8 cellular contexts compared by ENCODE assay signal in genomic region chr12:49232940-49233841, GRCh38. TPM values are rescaled to one million over a fixed set of nuclear protein-coding genes. Genes with fewer than 3 reads are reported as not detected.
DNase-seq lines count a peak whose midpoint lies in the region; ATAC-seq and TF ChIP-seq lines count a peak whose summit lies in the region.

No MANE protein-coding gene starts in this region.

- H3K27ac Mint-ChIP-seq in CD8-positive, alpha-beta memory T cell, result peak overlapping the region in 3 of 8 donors; percentile 38 to 73 (median 72)
- peak overlapping the region; percentile 86 for H3K27ac Mint-ChIP-seq in osteocyte (ENCODE audit: unreplicated experiment)

- no peak for ATAC-seq in HG03469 (IDR thresholded peaks at IDR 0.05; ENCODE audit: unreplicated experiment)

- H3K27me3 ChIP-seq in CD8-positive, alpha-beta memory T cell (ENCODE audit: insufficient read depth, low read length, poor library complexity, severe bottlenecking), result no peaks in the 10 kb centered on the region
- H3K27me3 ChIP-seq in cardiac muscle cell, result no peaks in the 10 kb centered on the region

- TF ChIP-seq CTCF in WI38 (IDR thresholded peaks at IDR 0.05; ENCODE audit: low read depth, low read length) (no peak), cardiac muscle cell (IDR thresholded peaks at IDR 0.05; ENCODE audit: low read depth, low read length) (peak; percentile 25), osteocyte (IDR thresholded peaks at IDR 0.05) (no peak)

- POLR2A ChIA-PET in CD8-positive, alpha-beta memory T cell (lab: Charles Lee), result interaction anchor here (1.0 to 2.0 kb wide), 2 partner anchors 45 to 102 kb away, joined by 3 to 5 read pairs; partner anchors contain the start of gene TUBA1B

- H3K4me1 Mint-ChIP-seq in CD8-positive, alpha-beta memory T cell, result peaks cover 0 to 10% (median 4%) of the 10 kb centered on the region in 3 donors
- peaks cover 33% of the 10 kb centered on the region for H3K4me1 Mint-ChIP-seq in osteocyte (ENCODE audit: unreplicated experiment)

- H3K9me3 Mint-ChIP-seq in CD8-positive, alpha-beta memory T cell, result no peaks in the 10 kb centered on the region
- H3K9me3 Mint-ChIP-seq in osteocyte (ENCODE audit: unreplicated experiment), result no peaks in the 10 kb centered on the region

- H3K9me3 ChIP-seq in CD8-positive, alpha-beta memory T cell (ENCODE audit: low read length), result no peaks in the 10 kb centered on the region
- no peaks in the 10 kb centered on the region for H3K9me3 ChIP-seq in cardiac muscle cell (ENCODE audit: low read depth)

- peaks cover 5% of the 10 kb centered on the region for H3K4me1 ChIP-seq in CD8-positive, alpha-beta memory T cell (ENCODE audit: insufficient read depth, low read length)
- H3K4me1 ChIP-seq in cardiac muscle cell (ENCODE audit: low read depth), result peaks cover 33% of the 10 kb centered on the region

- H3K27ac ChIP-seq in CD8-positive, alpha-beta memory T cell (ENCODE audit: low read depth, low read length), result peak overlapping the region; percentile 66
- peak overlapping the region; percentile 97 for H3K27ac ChIP-seq in cardiac muscle cell

- peaks cover 0 to 4% (median 0%) of the 10 kb centered on the region in 3 donors for H3K36me3 Mint-ChIP-seq in CD8-positive, alpha-beta memory T cell
- H3K36me3 Mint-ChIP-seq in osteocyte (ENCODE audit: unreplicated experiment), result no peaks in the 10 kb centered on the region

- H3K4me3 Mint-ChIP-seq in CD8-positive, alpha-beta memory T cell, result peak overlapping the region; percentile 27 to 84 (median 63)
- H3K4me3 Mint-ChIP-seq in osteocyte (ENCODE audit: unreplicated experiment), result peak overlapping the region; percentile 21

- H3K27me3 Mint-ChIP-seq in CD8-positive, alpha-beta memory T cell, result peaks cover 0 to 1% of the 10 kb centered on the region in 2 donors
- H3K27me3 Mint-ChIP-seq in osteocyte (ENCODE audit: unreplicated experiment), result no peaks in the 10 kb centered on the region

- DNase-seq in CD8-positive, alpha-beta memory T cell, result no peak
- peak; percentile 76 for DNase-seq in NCI-H1105 treated with DMSO at 0.1 percent for 48 hours (lab: John Stamatoyannopoulos, UW)
- peak; percentile 59 to 92 for DNase-seq in cardiac muscle cell (ENCODE audit: low read depth in 1 of 2, low spot score in 1 of 2)
- peak; percentile 86 for DNase-seq in osteocyte (ENCODE audit: extremely low spot score, unreplicated experiment)
- DNase-seq in stimulated activated CD4-positive, alpha-beta T cell treated with anti-CD3 and anti-CD28 coated beads, Interleukin-4, amount 100 ng/mL, for 4 hours, result no peak
- no peak for DNase-seq in H4 (ENCODE audit: low spot score)

- CTCF ChIA-PET in CD8-positive, alpha-beta memory T cell (lab: Charles Lee), result interaction anchor here (1.0 to 3.9 kb wide), 7 partner anchors 14 to 169 kb away, joined by 3 to 14 read pairs (median 3); partner anchors contain the start of gene TUBA1A

- no peak overlapping the region for H3K4me3 ChIP-seq in CD8-positive, alpha-beta memory T cell (ENCODE audit: low read length)
- peak overlapping the region; percentile 36 for H3K4me3 ChIP-seq in WI38 (ENCODE audit: low read depth, low read length)
- peak overlapping the region; percentile 7 for H3K4me3 ChIP-seq in cardiac muscle cell

- H3K36me3 ChIP-seq in CD8-positive, alpha-beta memory T cell (ENCODE audit: insufficient read depth, low read length), result no peaks in the 10 kb centered on the region
- H3K36me3 ChIP-seq in cardiac muscle cell, result no peaks in the 10 kb centered on the region

RNA-seq across cellular contexts. Expression of gene TUBA1C, which starts 31.7 kb away (rescaled TPM):
- total RNA-seq in CD8-positive, alpha-beta memory T cell, result 100 to 1,000 TPM; 351 to 356 TPM
- polyA plus RNA-seq in CD8-positive, alpha-beta memory T cell, result 49.5 TPM
- 67.0 and 151 TPM in 2 replicates for total RNA-seq in cardiac muscle cell
- 49.1 and 126 TPM in 2 replicates for polyA plus RNA-seq in cardiac muscle cell
- total RNA-seq in osteocyte, result 136 and 142 TPM in 2 replicates
- 1,223 and 1,559 TPM in 2 replicates for total RNA-seq in H4 (2014; rRNA removed; shearing (Covaris generic))

RNA-seq across cellular contexts. Expression of gene TUBA1A, which starts 44.3 kb away (rescaled TPM):
- 10 to 100 TPM; 67.8 to 70.4 TPM for total RNA-seq in CD8-positive, alpha-beta memory T cell
- polyA plus RNA-seq in CD8-positive, alpha-beta memory T cell, result 167 TPM
- total RNA-seq in cardiac muscle cell (509 and 1,042 TPM in 2 replicates), osteocyte (466 and 471 TPM in 2 replicates)
- polyA plus RNA-seq in cardiac muscle cell, result 521 and 1,070 TPM in 2 replicates
- total RNA-seq in H4 (2014; rRNA removed; shearing (Covaris generic)), result 403 and 523 TPM in 2 replicates

Comparison
In these comparisons a context has a peak if more than half of its experiments do, and no peak if none do; other contexts are left out.
1. DNase-seq: peak in NCI-H1105 treated with DMSO at 0.1 percent for 48 hours (single experiment), cardiac muscle cell (2 of 2) and osteocyte (single experiment); none in CD8-positive, alpha-beta memory T cell (0 of 5), stimulated activated CD4-positive, alpha-beta T cell treated with anti-CD3 and anti-CD28 coated beads, Interleukin-4, amount 100 ng/mL, for 4 hours (0 of 2) and H4 (single experiment).